1 cellular context compared by ENCODE assay signal in genomic region chr11:17154409-17155159, GRCh38.
TF ChIP-seq lines count a peak whose summit lies in the region.

No MANE protein-coding gene starts in this region.

TF ChIP-seq in GM12878, 131 proteins besides CTCF, POLR2A, EP300 and RAD21 (continued from another document):
- no peak for TF ChIP-seq CEBPZ (IDR thresholded peaks at IDR 0.05; ENCODE audit: low read depth, low read length)
- no peak for TF ChIP-seq CHD2 (IDR thresholded peaks at IDR 0.05; ENCODE audit: borderline replicate concordance, low read depth, low read length)
- no peak for TF ChIP-seq HDGF (IDR thresholded peaks at IDR 0.05)
- no peak for TF ChIP-seq SKIL (IDR thresholded peaks at IDR 0.05; ENCODE audit: low read depth, poor library complexity, severe bottlenecking)
- no peak for TF ChIP-seq GATAD2B (conservative IDR thresholded peaks at IDR 0.05; ENCODE audit: low read depth)
- no peak for TF ChIP-seq E2F4 (IDR thresholded peaks at IDR 0.05; ENCODE audit: low read depth, low read length)
- no peak for TF ChIP-seq WRNIP1 (IDR thresholded peaks at IDR 0.05; ENCODE audit: borderline replicate concordance, low read depth, low read length)
- no peak for TF ChIP-seq CUX1 (IDR thresholded peaks at IDR 0.05; ENCODE audit: insufficient replicate concordance, low read depth, low read length)
- no peak for TF ChIP-seq KDM1A (IDR thresholded peaks at IDR 0.05; ENCODE audit: borderline replicate concordance)
TF ChIP-seq in GM12878: peak in this region for 11.
